Comparison of ENCODE assay signal across 30 cellular contexts in the genomic region with DNA sequence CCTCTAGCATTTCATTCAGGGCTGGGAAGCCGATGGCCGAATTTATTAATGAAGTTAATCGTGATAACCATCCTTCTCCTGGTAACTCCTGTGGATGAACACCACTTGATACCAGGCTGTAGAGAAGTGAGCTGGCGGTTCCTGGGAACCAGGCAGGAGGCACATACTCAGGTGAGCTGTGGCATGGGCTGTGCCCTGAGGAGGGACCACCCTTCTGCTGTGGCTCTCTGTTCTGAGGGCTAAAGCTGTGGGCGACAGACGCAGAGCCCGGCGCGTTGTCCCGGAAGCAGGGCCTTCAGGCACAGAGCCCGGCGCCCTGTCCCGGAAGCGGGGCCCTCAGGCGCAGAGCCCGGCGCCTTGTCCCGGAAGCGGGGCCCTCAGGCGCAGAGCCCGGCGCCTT.
"Had no signal": no experiment of that assay in that cellular context is flagged by ENCODE, and none has a peak within 500 bp of the region (broad histone marks: within the 10 kb centered on the region; RNA-seq: fewer than 3 reads in every experiment).

No MANE protein-coding gene starts in this region.

- H3K27ac ChIP-seq: heart left ventricle, left lung, lower lobe of right lung, neural progenitor cell, neutrophil, ovary, right atrium auricular region, right lobe of liver, tibial nerve, vagina had no signal

- H3K27me3 Mint-ChIP-seq: naive B cell; stimulated activated memory B cell treated with anti-CD40 and anti-IgM and Interleukin-4, amounts not matched to agents 10 μg/mL and 1 μg/mL and 100 μg/mL, for 72 hours; type B pancreatic cell had no signal

- H3K4me1 ChIP-seq: heart left ventricle, left lung, lower lobe of right lung, neural progenitor cell, right atrium auricular region, right lobe of liver, tibial nerve, vagina had no signal

- H3K36me3 ChIP-seq: heart left ventricle, left lung, lower lobe of right lung, neural progenitor cell, neutrophil, ovary, right atrium auricular region, right lobe of liver, tibial nerve, vagina had no signal

- H3K36me3 Mint-ChIP-seq: mesothelial cell of epicardium; naive B cell; natural killer cell; neural progenitor cell; stimulated activated memory B cell treated with anti-CD40 and anti-IgM and Interleukin-4, amounts not matched to agents 10 μg/mL and 1 μg/mL and 100 μg/mL, for 72 hours; type B pancreatic cell had no signal

- H3K27me3 ChIP-seq: left lung, neural progenitor cell, neutrophil, ovary, right atrium auricular region, right lobe of liver, tibial nerve, vagina had no signal

- ATAC-seq: heart left ventricle; left cardiac atrium; left lung; lower lobe of right lung; natural killer cell; stimulated activated memory B cell treated with anti-CD40 and anti-IgM and Interleukin-4, amounts not matched to agents 10 μg/mL and 1 μg/mL and 100 μg/mL, for 72 hours had no signal

- H3K4me1 Mint-ChIP-seq: naive B cell; natural killer cell; stimulated activated memory B cell treated with anti-CD40 and anti-IgM and Interleukin-4, amounts not matched to agents 10 μg/mL and 1 μg/mL and 100 μg/mL, for 72 hours had no signal

- H3K9me3 Mint-ChIP-seq: mesothelial cell of epicardium, natural killer cell, nephron progenitor cell, neural progenitor cell, type B pancreatic cell had no signal

- H3K4me3 ChIP-seq: heart left ventricle, left lung, lower lobe of right lung, neural progenitor cell, ovary, right atrium auricular region, right lobe of liver, smooth muscle cell, tibial nerve, vagina had no signal

- H3K27ac Mint-ChIP-seq: mesothelial cell of epicardium; naive B cell; natural killer cell; nephron progenitor cell; neural progenitor cell; progenitor cell of endocrine pancreas; stimulated activated memory B cell treated with anti-CD40 and anti-IgM and Interleukin-4, amounts not matched to agents 10 μg/mL and 1 μg/mL and 100 μg/mL, for 72 hours; type B pancreatic cell had no signal

- H3K4me3 Mint-ChIP-seq: mesothelial cell of epicardium; naive B cell; natural killer cell; nephron progenitor cell; neural progenitor cell; stimulated activated memory B cell treated with anti-CD40 and anti-IgM and Interleukin-4, amounts not matched to agents 10 μg/mL and 1 μg/mL and 100 μg/mL, for 72 hours; type B pancreatic cell had no signal

- DNase-seq: heart left ventricle; hypothalamus; kidney glomerular epithelial cell; left cardiac atrium; left lung; lower lobe of right lung; mammary epithelial cell; mesenchymal stem cell; naive B cell; natural killer cell; nephron progenitor cell; occipital lobe; ovary; stimulated activated CD4-positive, alpha-beta T cell treated with anti-CD3 and anti-CD28 coated beads, Interleukin-1b, Interleukin-23, amount 100 ng/mL, for 48 hours; stimulated activated CD4-positive, alpha-beta T cell treated with anti-CD3 and anti-CD28 coated beads, Interleukin-2, amount 100 ng/mL, for 48 hours; stimulated activated CD4-positive, alpha-beta T cell treated with anti-CD3 and anti-CD28 coated beads, Interleukin-4, amount 100 ng/mL, for 4 hours; stimulated activated CD8-positive, alpha-beta memory T cell treated with anti-CD3 and anti-CD28 coated beads, Interleukin-4, amount 100 ng/mL, for 48 hours; stimulated activated naive CD4-positive, alpha-beta T cell treated with Interleukin-2 at 50 U/mL for 16 hours; substantia nigra had no signal

- H3K9me3 ChIP-seq: heart left ventricle, lower lobe of right lung, neutrophil, ovary, right atrium auricular region, right lobe of liver, tibial nerve, vagina had no signal
